ENCODE assay signal across 9 cellular contexts in the genomic region with DNA sequence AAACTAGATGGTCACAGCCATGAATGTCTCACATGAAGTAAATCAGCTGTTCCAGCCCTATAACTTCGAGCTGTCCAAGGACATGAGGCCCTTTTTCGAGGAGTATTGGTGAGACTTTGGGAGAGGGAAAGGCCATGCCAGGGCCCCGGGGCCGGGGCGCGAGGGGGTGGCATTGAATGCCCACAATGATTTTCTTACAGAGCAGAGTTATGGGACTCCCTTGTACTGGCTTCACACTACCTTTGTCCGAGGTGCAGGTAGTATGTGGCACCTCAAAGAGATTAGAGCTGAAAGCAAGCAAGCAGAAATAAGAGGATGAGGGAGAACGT. TPM values are rescaled to one million over a fixed set of nuclear protein-coding genes. Genes with fewer than 3 reads are reported as not detected.
DNase-seq lines count a peak whose midpoint lies in the region; TF ChIP-seq lines count a peak whose summit lies in the region.
"Had no signal": no experiment of that assay in that cellular context is flagged by ENCODE, and none has a peak within 500 bp of the region (broad histone marks: within the 10 kb centered on the region; RNA-seq: fewer than 3 reads in every experiment).

No MANE protein-coding gene starts in this region.

- CTCF ChIA-PET in HEK293T (lab: Yijun Ruan, JAX): interaction anchor here (0.7 to 1.2 kb wide), 3 partner anchors 56 to 126 kb away, joined by 3 read pairs; no protein-coding TSS in a partner anchor

- no peak overlapping the region for H2BK5ac ChIP-seq in neuronal stem cell (ENCODE audit: low read length)

- peaks cover 44 to 56% (median 53%) of the 10 kb centered on the region in 11 experiments for H3K27me3 ChIP-seq in BLaER1 treated with 17β-estradiol and CSF1 and Interleukin-3, amounts not matched to agents 10 nM and 100 nM
- H3K27me3 ChIP-seq in MM.1S (replicated peaks; ENCODE audit: insufficient read depth, low read length): peaks cover 37% of the 10 kb centered on the region
- peaks cover 20 to 30% of the 10 kb centered on the region in 2 donors for H3K27me3 ChIP-seq in duodenal mucosa (ENCODE audit: control insufficient read depth in 1 of 2, insufficient read depth in 2 of 2, low read length in 2 of 2)
- peaks cover 10 to 61% (median 53%) of the 10 kb centered on the region in 3 experiments for H3K27me3 ChIP-seq in neuronal stem cell (ENCODE audit: control insufficient read depth in 3 of 3, insufficient read depth in 3 of 3, low read depth in 1 of 3, low read length in 3 of 3)

- H2AFZ ChIP-seq in MM.1S (ENCODE audit: low read length) (peak overlapping the region; percentile 64; the same call in 1 of the 2 replicates), neuronal stem cell (ENCODE audit: low read length) (peak overlapping the region; percentile 89)

- no peak overlapping the region for H4K8ac ChIP-seq in neuronal stem cell (ENCODE audit: low read depth, low read length)

- no CpG with 5 or more reads among the region's 8 CpGs for WGBS in neuronal stem cell (ENCODE audit: extremely low coverage in 2 of 2, insufficient read length in 2 of 2, insufficient replicate concordance in 1 of 2), 2 donors

- TF ChIP-seq CTCF in MM.1S (IDR thresholded peaks at IDR 0.05; ENCODE audit: low read length): no peak

- no peaks in the 10 kb centered on the region for H3K9me2 ChIP-seq in MM.1S (replicated peaks; ENCODE audit: insufficient read depth, low read length)

- no peaks in the 10 kb centered on the region for H3F3A ChIP-seq in MM.1S (ENCODE audit: insufficient read depth, low read length)

- no peak overlapping the region for H3K4ac ChIP-seq in neuronal stem cell (ENCODE audit: low read length)

- H3K27ac ChIP-seq in BLaER1 treated with 17β-estradiol and CSF1 and Interleukin-3, amounts not matched to agents 10 nM and 100 nM: no peak overlapping the region; a peak in 1 of 22 replicates
- H3K27ac ChIP-seq in MM.1S (ENCODE audit: low read length) (no peak overlapping the region), duodenal mucosa (ENCODE audit: low read depth, low read length) (no peak overlapping the region), neuronal stem cell (replicated peaks; ENCODE audit: low read length) (no peak overlapping the region)
- H3K27ac ChIP-seq: epithelial cell of prostate had no signal

- no peaks in the 10 kb centered on the region for H3K79me1 ChIP-seq in neuronal stem cell (ENCODE audit: low read depth, low read length)

- H3K9ac ChIP-seq in BLaER1 treated with 17β-estradiol and CSF1 and Interleukin-3, amounts not matched to agents 10 nM and 100 nM: no peak overlapping the region
- H3K9ac ChIP-seq in MM.1S (ENCODE audit: low read length): no peak overlapping the region
- H3K9ac ChIP-seq in duodenal mucosa (ENCODE audit: low read depth in 1 of 2, low read length in 2 of 2): no peak overlapping the region
- H3K9ac ChIP-seq in neuronal stem cell (ENCODE audit: low read depth, low read length, poor library complexity): no peak overlapping the region

- DNase-seq in MM.1S (no peak), neuronal stem cell (ENCODE audit: low spot score) (no peak), DMS79 treated with DMSO at 0.1 percent for 48 hours (lab: John Stamatoyannopoulos, UW) (no peak), NCI-H2171 (lab: John Stamatoyannopoulos, UW) (no peak), HEK293T (ENCODE audit: extremely low spot score) (no peak), NCI-H1417 treated with DMSO at 0.1 percent for 48 hours (lab: John Stamatoyannopoulos, UW) (no peak)

- no peak overlapping the region for H2BK15ac ChIP-seq in neuronal stem cell (ENCODE audit: low read length)

- H3K18ac ChIP-seq in neuronal stem cell (ENCODE audit: low read length): no peak overlapping the region

- peaks cover 25 to 37% (median 28%) of the 10 kb centered on the region in 10 experiments for H3K4me1 ChIP-seq in BLaER1 treated with 17β-estradiol and CSF1 and Interleukin-3, amounts not matched to agents 10 nM and 100 nM
- H3K4me1 ChIP-seq in MM.1S (ENCODE audit: low read length): peaks cover 9% of the 10 kb centered on the region
- H3K4me1 ChIP-seq in duodenal mucosa (ENCODE audit: control insufficient read depth in 1 of 2, insufficient read depth in 2 of 2, low read length in 2 of 2): peaks cover 12 to 25% of the 10 kb centered on the region in 2 donors
- H3K4me1 ChIP-seq in neuronal stem cell (ENCODE audit: control insufficient read depth in 2 of 2, insufficient read depth in 1 of 2, low read depth in 1 of 2, low read length in 2 of 2): peaks cover 10% of the 10 kb centered on the region in 2 donors

- H4K91ac ChIP-seq in neuronal stem cell (ENCODE audit: low read depth, low read length, poor library complexity): no peak overlapping the region

- H3K4me2 ChIP-seq in BLaER1 treated with 17β-estradiol and CSF1 and Interleukin-3, amounts not matched to agents 10 nM and 100 nM: peak overlapping the region; percentile 62 to 95 (median 77)
- H3K4me2 ChIP-seq in MM.1S (ENCODE audit: low read depth, low read length) (peak overlapping the region; percentile 90), neuronal stem cell (ENCODE audit: insufficient read depth, low read length, poor library complexity, severe bottlenecking) (peak overlapping the region; percentile 39)

- H3K79me2 ChIP-seq in MM.1S (ENCODE audit: low read length): no peaks in the 10 kb centered on the region

- H2BK120ac ChIP-seq in neuronal stem cell (ENCODE audit: low read depth, low read length): no peak overlapping the region

- POLR2A ChIA-PET in HEK293T (lab: Yijun Ruan, JAX): interaction anchor here (1.1 kb wide), 1 partner anchor 57 kb away, joined by 3 read pairs; no protein-coding TSS in a partner anchor

- no peaks in the 10 kb centered on the region for H3K36me3 ChIP-seq in BLaER1 treated with 17β-estradiol and CSF1 and Interleukin-3, amounts not matched to agents 10 nM and 100 nM
- no peaks in the 10 kb centered on the region for H3K36me3 ChIP-seq in MM.1S (replicated peaks; ENCODE audit: insufficient read depth, low read length)
- H3K36me3 ChIP-seq in duodenal mucosa (ENCODE audit: control insufficient read depth in 1 of 2, insufficient read depth in 2 of 2, low read length in 2 of 2): no peaks in the 10 kb centered on the region
- no peaks in the 10 kb centered on the region for H3K36me3 ChIP-seq in neuronal stem cell (replicated peaks in 1 of 2; ENCODE audit: control insufficient read depth in 2 of 2, insufficient read depth in 2 of 2, low read length in 2 of 2)

- no peak overlapping the region for H3K14ac ChIP-seq in neuronal stem cell (ENCODE audit: low read length)

- H2BK12ac ChIP-seq in neuronal stem cell (ENCODE audit: low read length): no peak overlapping the region

- H2AK5ac ChIP-seq in neuronal stem cell (ENCODE audit: low read depth, low read length): no peak overlapping the region

- H3K23ac ChIP-seq in neuronal stem cell (ENCODE audit: low read depth, low read length, poor library complexity): no peak overlapping the region

- H3K9me3 ChIP-seq in BLaER1 treated with 17β-estradiol and CSF1 and Interleukin-3, amounts not matched to agents 10 nM and 100 nM (replicated peaks in 1 of 11): peaks cover 0 to 6% (median 0%) of the 10 kb centered on the region in 11 experiments; a peak in 3 of 22 replicates
- H3K9me3 ChIP-seq in MM.1S (replicated peaks; ENCODE audit: insufficient read depth, low read length) (no peaks in the 10 kb centered on the region), duodenal mucosa (ENCODE audit: control insufficient read depth in 1 of 2, low read length in 2 of 2) (no peaks in the 10 kb centered on the region), neuronal stem cell (replicated peaks in 1 of 2; ENCODE audit: control insufficient read depth in 2 of 2, insufficient read depth in 1 of 2, low read depth in 1 of 2, low read length in 2 of 2) (peaks cover 0 to 3% of the 10 kb centered on the region in 2 donors)

- H4K20me1 ChIP-seq in BLaER1 treated with 17β-estradiol and CSF1 and Interleukin-3, amounts not matched to agents 10 nM and 100 nM: peaks cover 0 to 20% (median 12%) of the 10 kb centered on the region in 11 experiments; a peak in 15 of 22 replicates
- no peaks in the 10 kb centered on the region for H4K20me1 ChIP-seq in MM.1S (ENCODE audit: insufficient read depth, low read length)

- peak overlapping the region in 7 of 10 experiments; percentile 33 to 48 (median 41); a peak in 11 of 20 replicates for H3K4me3 ChIP-seq in BLaER1 treated with 17β-estradiol and CSF1 and Interleukin-3, amounts not matched to agents 10 nM and 100 nM
- H3K4me3 ChIP-seq in MM.1S (ENCODE audit: low read length) (peak overlapping the region; percentile 28; the same call in 1 of the 2 replicates), duodenal mucosa (ENCODE audit: low read depth in 1 of 2, low read length in 2 of 2) (peak overlapping the region; percentile 61 to 69), neuronal stem cell (ENCODE audit: low read length in 2 of 2) (peak overlapping the region; percentile 33 to 46)

TF ChIP-seq in HEK293T, 16 proteins besides CTCF, POLR2A, EP300 and RAD21 (continues in another document):
- TF ChIP-seq SP1 (IDR thresholded peaks at IDR 0.05) (no peak), HDGF (IDR thresholded peaks at IDR 0.05; ENCODE audit: borderline replicate concordance) (no peak), BHLHE40 (IDR thresholded peaks at IDR 0.05; ENCODE audit: borderline replicate concordance) (no peak), LEF1 (IDR thresholded peaks at IDR 0.05; ENCODE audit: borderline replicate concordance) (no peak), NFRKB (IDR thresholded peaks at IDR 0.05) (no peak), L3MBTL2 (conservative IDR thresholded peaks at IDR 0.05) (no peak), CTBP1 (IDR thresholded peaks at IDR 0.05; ENCODE audit: borderline replicate concordance) (no peak), ELF4 (IDR thresholded peaks at IDR 0.05) (no peak), ARNT (IDR thresholded peaks at IDR 0.05) (no peak), FOXM1 (IDR thresholded peaks at IDR 0.05; ENCODE audit: borderline replicate concordance) (no peak), FOXA1 (IDR thresholded peaks at IDR 0.05) (no peak), FOXK2 (IDR thresholded peaks at IDR 0.05) (no peak), SUZ12 (IDR thresholded peaks at IDR 0.05) (no peak), ZNF384 (IDR thresholded peaks at IDR 0.05) (no peak)
- TF ChIP-seq, protein P1, sequence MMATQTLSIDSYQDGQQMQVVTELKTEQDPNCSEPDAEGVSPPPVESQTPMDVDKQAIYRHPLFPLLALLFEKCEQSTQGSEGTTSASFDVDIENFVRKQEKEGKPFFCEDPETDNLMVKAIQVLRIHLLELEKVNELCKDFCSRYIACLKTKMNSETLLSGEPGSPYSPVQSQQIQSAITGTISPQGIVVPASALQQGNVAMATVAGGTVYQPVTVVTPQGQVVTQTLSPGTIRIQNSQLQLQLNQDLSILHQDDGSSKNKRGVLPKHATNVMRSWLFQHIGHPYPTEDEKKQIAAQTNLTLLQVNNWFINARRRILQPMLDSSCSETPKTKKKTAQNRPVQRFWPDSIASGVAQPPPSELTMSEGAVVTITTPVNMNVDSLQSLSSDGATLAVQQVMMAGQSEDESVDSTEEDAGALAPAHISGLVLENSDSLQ (IDR thresholded peaks at IDR 0.05): no peak

RNA-seq across cellular contexts. Expression of a gene that starts 0.4 kb away (rescaled TPM):
- polyA plus RNA-seq in neuronal stem cell (2013, experiment 1 of 2): 0.17 TPM
- 0.18 TPM for polyA plus RNA-seq in neuronal stem cell (2013, experiment 2 of 2)

RNA-seq across cellular contexts. Expression of a gene that starts 14.8 kb away (rescaled TPM):
- polyA plus RNA-seq in neuronal stem cell (2013, experiment 1 of 2): 0.10 TPM
- polyA plus RNA-seq in neuronal stem cell (2013, experiment 2 of 2): 0.08 TPM

RNA-seq across cellular contexts. Expression of a gene that starts 18.8 kb away (rescaled TPM):
- 14.4 TPM for polyA plus RNA-seq in neuronal stem cell (2013, experiment 1 of 2)
- polyA plus RNA-seq in neuronal stem cell (2013, experiment 2 of 2): 14.5 TPM

Comparison
In these comparisons a context has a peak if more than half of its experiments do, and no peak if none do; other contexts are left out.
1. H3K4me2 ChIP-seq: peak in every context shown above with its lines; median percentile 90 in MM.1S; 77 in BLaER1 treated with 17β-estradiol and CSF1 and Interleukin-3, amounts not matched to agents 10 nM and 100 nM; 39 in neuronal stem cell.